2 cellular contexts compared by ENCODE assay signal in genomic region chr1:247273013-247273412, GRCh38.
TF ChIP-seq lines count a peak whose summit lies in the region.

No MANE protein-coding gene starts in this region.

TF ChIP-seq in HepG2, 621 proteins besides CTCF, POLR2A, EP300 and RAD21:
- no peak for TF ChIP-seq SPEN (CRISPR knock-in tag; IDR thresholded peaks at IDR 0.05; ENCODE audit: low read depth)
- TF ChIP-seq IKZF5 (CRISPR knock-in tag; IDR thresholded peaks at IDR 0.05): no peak
- TF ChIP-seq POGZ (CRISPR knock-in tag; IDR thresholded peaks at IDR 0.05): no peak
- no peak for TF ChIP-seq MZF1 (CRISPR knock-in tag; IDR thresholded peaks at IDR 0.05; ENCODE audit: borderline replicate concordance)
- no peak for TF ChIP-seq KLF11 (CRISPR knock-in tag; IDR thresholded peaks at IDR 0.05)
- TF ChIP-seq CBX1 (IDR thresholded peaks at IDR 0.05; ENCODE audit: low read depth): no peak
- no peak for TF ChIP-seq JDP2 (CRISPR knock-in tag; IDR thresholded peaks at IDR 0.05; ENCODE audit: borderline replicate concordance)
- no peak for TF ChIP-seq PRDM10 (CRISPR knock-in tag; IDR thresholded peaks at IDR 0.05; ENCODE audit: low read depth)
- TF ChIP-seq RBAK (CRISPR knock-in tag; IDR thresholded peaks at IDR 0.05): no peak
- no peak for TF ChIP-seq HOXA9 (CRISPR knock-in tag; IDR thresholded peaks at IDR 0.05; ENCODE audit: borderline replicate concordance)
- TF ChIP-seq NFE2 (CRISPR knock-in tag; IDR thresholded peaks at IDR 0.05): no peak
- no peak for TF ChIP-seq ZSCAN30 (CRISPR knock-in tag; IDR thresholded peaks at IDR 0.05)
- TF ChIP-seq ZNF432 (CRISPR knock-in tag; IDR thresholded peaks at IDR 0.05; ENCODE audit: borderline replicate concordance): no peak
- no peak for TF ChIP-seq EZH2 (conservative IDR thresholded peaks at IDR 0.05; ENCODE audit: low read depth, low read length)
- TF ChIP-seq ZBTB44 (CRISPR knock-in tag; IDR thresholded peaks at IDR 0.05): no peak
- TF ChIP-seq ZBTB10 (CRISPR knock-in tag; IDR thresholded peaks at IDR 0.05; ENCODE audit: borderline replicate concordance): no peak
- no peak for TF ChIP-seq ZNF672 (CRISPR knock-in tag; IDR thresholded peaks at IDR 0.05)
- no peak for TF ChIP-seq GABPB1 (CRISPR knock-in tag; IDR thresholded peaks at IDR 0.05)

TF ChIP-seq in HEK293T, 16 proteins besides CTCF, POLR2A, EP300 and RAD21:
- TF ChIP-seq CTBP1 (IDR thresholded peaks at IDR 0.05; ENCODE audit: borderline replicate concordance): no peak
- TF ChIP-seq ZNF384 (IDR thresholded peaks at IDR 0.05): no peak
- no peak for TF ChIP-seq PKNOX1 (IDR thresholded peaks at IDR 0.05)
- no peak for TF ChIP-seq FOXK2 (IDR thresholded peaks at IDR 0.05)
- no peak for TF ChIP-seq FOXM1 (IDR thresholded peaks at IDR 0.05; ENCODE audit: borderline replicate concordance)
- TF ChIP-seq L3MBTL2 (conservative IDR thresholded peaks at IDR 0.05): no peak
- TF ChIP-seq ELF4 (IDR thresholded peaks at IDR 0.05): no peak
- no peak for TF ChIP-seq FOXA1 (IDR thresholded peaks at IDR 0.05)
- no peak for TF ChIP-seq TARDBP (IDR thresholded peaks at IDR 0.05)
TF ChIP-seq in HEK293T: peak in this region for 0.
